In the genomic region with DNA sequence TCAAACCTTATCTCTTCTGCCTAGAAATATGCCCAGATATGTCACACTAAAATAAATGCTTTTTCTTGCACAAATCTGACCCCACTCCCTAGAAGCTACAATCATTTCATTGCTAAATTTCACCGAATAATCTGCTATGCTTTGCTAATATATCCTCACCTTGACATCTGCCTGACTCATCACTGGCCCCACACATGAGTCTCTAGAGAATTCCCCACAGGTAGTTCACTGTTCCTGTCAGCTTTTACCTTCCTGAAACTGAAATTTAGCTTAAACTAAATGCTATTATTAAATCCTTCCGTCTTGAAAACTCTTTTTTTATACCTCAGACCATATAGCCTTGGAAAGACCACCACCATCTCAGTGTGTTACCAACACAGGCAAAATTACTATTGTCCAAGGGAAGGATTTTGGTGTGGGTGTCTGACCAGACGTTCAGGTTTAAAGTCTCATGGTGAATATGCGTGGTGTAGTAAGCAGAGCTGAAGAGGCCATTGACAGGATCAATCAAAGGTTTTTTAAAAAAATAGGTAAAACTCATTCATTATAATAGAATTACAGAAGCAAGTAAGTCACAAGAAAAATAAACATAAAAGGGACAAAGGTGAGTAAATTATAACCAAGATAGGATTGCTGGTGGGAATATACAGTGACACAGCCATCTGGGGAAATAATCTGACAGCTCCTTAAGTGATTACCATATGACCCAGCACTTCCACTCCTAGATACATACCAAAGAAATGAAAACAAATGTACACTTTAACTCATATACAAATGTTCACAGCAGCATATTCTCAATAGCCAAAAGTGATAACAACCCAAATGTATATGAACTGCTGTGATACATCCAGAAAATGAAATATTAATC, we compare ENCODE assay signal across 17 cellular contexts.
DNase-seq lines count a peak whose midpoint lies in the region; ATAC-seq, FAIRE-seq and TF ChIP-seq lines count a peak whose summit lies in the region.
"Had no signal": no experiment of that assay in that cellular context is flagged by ENCODE, and none has a peak within 500 bp of the region (broad histone marks: within the 10 kb centered on the region; RNA-seq: fewer than 3 reads in every experiment).

No MANE protein-coding gene starts in this region.

- peak overlapping the region; percentile 81 for H3K9ac ChIP-seq in mammary epithelial cell (ENCODE audit: insufficient read depth, low read length)

- H3K79me2 ChIP-seq in mammary epithelial cell (ENCODE audit: insufficient read depth, low read length): peaks cover 72% of the 10 kb centered on the region

- no peaks in the 10 kb centered on the region for H3K9me3 ChIP-seq in mammary epithelial cell (replicated peaks; ENCODE audit: insufficient read depth, low read length)
- H3K9me3 ChIP-seq: Peyer's patch had no signal

- no peak overlapping the region for H2AFZ ChIP-seq in mammary epithelial cell (ENCODE audit: low read depth, low read length)

- peak overlapping the region; percentile 57 for H3K4me2 ChIP-seq in mammary epithelial cell (ENCODE audit: insufficient read depth, low read depth, low read length)

- 45% methylated on average over 4 of the region's 4 CpGs for WGBS in mammary epithelial cell (ENCODE audit: low coverage, missing lambda C conversion rate)

- ATAC-seq in HG03064 (IDR thresholded peaks at IDR 0.05; ENCODE audit: low read depth, unreplicated experiment): peak; percentile 70
- ATAC-seq: sciatic nerve, T-cell had no signal

- no peaks in the 10 kb centered on the region for H3K36me3 ChIP-seq in mammary epithelial cell (ENCODE audit: insufficient read depth, low read length)
- H3K36me3 ChIP-seq: Peyer's patch had no signal

- peak overlapping the region; percentile 99 for H3K27ac ChIP-seq in mammary epithelial cell (ENCODE audit: insufficient read depth, low read depth, low read length)
- H3K27ac ChIP-seq: Peyer's patch had no signal

- no TSS peak for BruUV-seq in mammary epithelial cell (replicated peaks; lab: Mats Ljungman, UMichigan)

- no peak for FAIRE-seq in D721Med (lab: Jason Lieb, UNC)

- in situ Hi-C loops in mammary epithelial cell (cut with MboI; ENCODE audit: low sequenced_read_pairs in 2 of 2): no loop called here

- CTCF ChIA-PET in mammary epithelial cell (lab: Charles Lee; ENCODE audit: low non-redundant PET): no interaction called here

- H3K4me1 ChIP-seq in mammary epithelial cell (ENCODE audit: insufficient read depth, low read length): peaks cover 44% of the 10 kb centered on the region
- H3K4me1 ChIP-seq: Peyer's patch had no signal

- peak; percentile 41 for DNase-seq in GM12865 (ENCODE audit: low read depth)
- DNase-seq in GM19238 (ENCODE audit: insufficient read length, low spot score): peak; percentile 6
- DNase-seq in mammary epithelial cell: peak; percentile 72
- DNase-seq in DMS153 (lab: John Stamatoyannopoulos, UW): no peak
- no peak for DNase-seq in stimulated activated CD4-positive, alpha-beta T cell treated with anti-CD3 and anti-CD28 coated beads, Interleukin-4, amount 100 ng/mL, for 24 hours
- DNase-seq in D721Med (ENCODE audit: insufficient read length, low spot score): no peak
- no peak for DNase-seq in NCI-H146 (lab: John Stamatoyannopoulos, UW)
- DNase-seq: activated CD4-positive, alpha-beta T cell treated with anti-CD3 and anti-CD28 coated beads for 1 hour; activated effector memory CD4-positive, alpha-beta T cell treated with Interleukin-2 at 50 U/mL for 16 hours; AML-193; DMS79 treated with DMSO at 0.1 percent for 48 hours; MV-4-11; NCI-H446 treated with DMSO at 0.1 percent for 48 hours; Peyer's patch; T-cell had no signal

- no peaks in the 10 kb centered on the region for H3K27me3 ChIP-seq in mammary epithelial cell (ENCODE audit: insufficient read depth, low read length)
- H3K27me3 ChIP-seq: Peyer's patch had no signal

- dilution Hi-C loops in mammary epithelial cell (cut with HindIII; ENCODE audit: low sequenced_read_pairs): no loop called here

- no peaks in the 10 kb centered on the region for H4K20me1 ChIP-seq in mammary epithelial cell (ENCODE audit: insufficient read depth, low read length)

- H3K4me3 ChIP-seq in GM12865 (ENCODE audit: low read depth, low read length) (no peak overlapping the region), mammary epithelial cell (replicated peaks in 1 of 3; ENCODE audit: insufficient read depth in 1 of 3, low read depth in 2 of 3, low read length in 3 of 3) (no peak overlapping the region)
- H3K4me3 ChIP-seq: Peyer's patch had no signal

- no peak for TF ChIP-seq CTCF in GM12865 (IDR thresholded peaks at IDR 0.05; ENCODE audit: insufficient read depth, low read depth, low read length, missing control alignments)
- no peak for TF ChIP-seq CTCF in mammary epithelial cell (conservative IDR thresholded peaks at IDR 0.05 in 1 of 2, IDR thresholded peaks at IDR 0.05 in 1 of 2; ENCODE audit: extremely low read depth in 1 of 2, insufficient read depth in 1 of 2, low read depth in 1 of 2, low read length in 2 of 2)
- TF ChIP-seq CTCF in D721Med (IDR thresholded peaks at IDR 0.05; ENCODE audit: insufficient read depth, missing control alignments): no peak

- intact Hi-C loops in mammary epithelial cell (cut with micrococcal nuclease): loop anchor here (2.0 kb wide), 1 partner anchor 81 kb away; no protein-coding TSS in a partner anchor

Comparison
In these comparisons a context has a peak if more than half of its experiments do, and no peak if none do; other contexts are left out.
1. DNase-seq: peak in GM12865 (single experiment), GM19238 (single experiment) and mammary epithelial cell (single experiment); none in DMS153 (single experiment), stimulated activated CD4-positive, alpha-beta T cell treated with anti-CD3 and anti-CD28 coated beads, Interleukin-4, amount 100 ng/mL, for 24 hours (single experiment), D721Med (single experiment) and NCI-H146 (single experiment).